In the genomic region with DNA sequence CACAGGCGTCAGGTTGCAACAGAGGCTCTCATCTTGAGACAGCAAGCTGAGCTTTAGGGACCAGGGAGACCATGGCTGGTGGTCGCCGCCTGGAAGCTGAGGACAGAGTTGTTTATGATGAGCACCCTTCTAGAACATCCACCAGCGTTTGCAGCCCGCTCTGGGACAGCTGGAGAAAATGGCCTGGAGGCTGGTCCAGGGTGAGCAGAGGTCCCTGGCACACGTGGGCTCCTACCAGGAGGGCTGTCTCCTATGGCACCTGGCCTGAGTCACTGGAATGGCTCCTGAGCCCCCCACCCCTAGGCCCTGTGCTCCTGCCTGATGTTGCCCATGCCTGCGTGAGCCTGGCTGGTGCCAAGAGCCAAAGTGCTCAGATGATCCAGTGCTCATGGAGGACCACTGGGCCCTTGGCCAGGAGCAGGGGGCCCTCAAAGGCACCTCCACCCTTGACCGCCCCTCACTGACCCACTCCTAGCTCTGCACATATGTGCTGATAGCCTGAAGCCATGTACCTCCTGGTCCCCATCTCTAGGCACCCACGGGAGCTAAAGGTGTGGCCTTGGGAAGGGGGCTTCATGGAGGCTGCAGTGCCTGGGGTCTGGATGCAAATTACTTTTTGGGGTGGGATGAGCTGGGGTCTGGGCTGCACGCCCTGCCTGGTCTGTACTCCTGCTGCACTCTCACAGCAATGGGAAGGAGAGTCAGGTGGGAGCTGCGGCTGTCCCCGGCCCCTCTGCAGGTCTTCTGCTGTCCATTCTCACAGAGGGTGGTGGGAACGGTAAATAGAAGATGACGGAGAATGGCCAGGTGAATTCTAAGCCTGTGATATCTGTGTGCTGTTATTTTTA, we compare ENCODE assay signal across 18 cellular contexts.
"Had no signal": no experiment of that assay in that cellular context is flagged by ENCODE, and none has a peak within 500 bp of the region (broad histone marks: within the 10 kb centered on the region; RNA-seq: fewer than 3 reads in every experiment).

No MANE protein-coding gene starts in this region.

- H3K27ac Mint-ChIP-seq: activated CD4-positive, alpha-beta T cell treated with anti-CD3 and anti-CD28 coated beads, Interleukin-2, amount 10 ng/mL, durations not matched to agents 24 days and 14 days; activated naive CD8-positive, alpha-beta T cell; nephron had no signal

- H3K4me1 Mint-ChIP-seq: activated CD4-positive, alpha-beta T cell treated with anti-CD3 and anti-CD28 coated beads, Interleukin-2, amount 10 ng/mL, durations not matched to agents 24 days and 14 days; nephron had no signal

- DNase-seq: activated CD4-positive, alpha-beta T cell treated with anti-CD3 and anti-CD28 coated beads, Interleukin-2, amount 10 ng/mL, durations not matched to agents 24 days and 14 days; activated CD4-positive, CD25-positive, alpha-beta regulatory T cell; activated gamma-delta T cell treated with Interleukin-2 at 50 U/mL for 16 hours; amniotic stem cell; dermis blood vessel endothelial cell; effector memory CD4-positive, alpha-beta T cell; left cardiac atrium; lower lobe of right lung; nucleus accumbens; retina; stimulated activated CD4-positive, alpha-beta T cell treated with anti-CD3 and anti-CD28 coated beads, Interleukin-2, amount 100 ng/mL, for 24 hours; stimulated activated naive CD8-positive, alpha-beta T cell treated with anti-CD3 and anti-CD28 coated beads, Interleukin-15, Interleukin-2, amounts not matched to agents 100 U/mL and 50 U/mL, for 24 hours; T-helper 1 cell; T-helper 9 cell had no signal

- H3K4me3 Mint-ChIP-seq: activated CD4-positive, alpha-beta T cell treated with anti-CD3 and anti-CD28 coated beads, Interleukin-2, amount 10 ng/mL, durations not matched to agents 24 days and 14 days; activated naive CD8-positive, alpha-beta T cell; nephron had no signal

- H3K4me1 ChIP-seq: lower lobe of right lung, tibial nerve, uterus had no signal

- H3K36me3 ChIP-seq: lower lobe of right lung, tibial nerve, uterus had no signal

- H3K27ac ChIP-seq: lower lobe of right lung, tibial nerve, uterus had no signal

- ATAC-seq: left cardiac atrium; stimulated activated naive CD8-positive, alpha-beta T cell treated with anti-CD3 and anti-CD28 coated beads, Interleukin-15, Interleukin-2, amounts not matched to agents 100 U/mL and 50 U/mL, for 24 hours had no signal

- H3K4me3 ChIP-seq: lower lobe of right lung, tibial nerve, uterus had no signal

- H3K27me3 ChIP-seq: tibial nerve, uterus had no signal
